8 cellular contexts compared by ENCODE assay signal in genomic region chr12:93677195-93678064, GRCh38. TPM values are rescaled to one million over a fixed set of nuclear protein-coding genes. Genes with fewer than 3 reads are reported as not detected.
DNase-seq lines count a peak whose midpoint lies in the region; ATAC-seq, FAIRE-seq and TF ChIP-seq lines count a peak whose summit lies in the region.

CRADD (plus strand) TSS chr12:93677375.

- H3K4me3 ChIP-seq in heart right ventricle (peak within 1 kb of the TSS; percentile 48 to 80 (median 66)), upper lobe of left lung (peak within 1 kb of the TSS; percentile 48 to 74 (median 58))

- FAIRE-seq in GM12892 (lab: Jason Lieb, UNC), result peak; percentile 88

- peak in 1 of 4 donors; percentile 46 for TF ChIP-seq EP300 in upper lobe of left lung (IDR thresholded peaks at IDR 0.05)

- intact Hi-C loops in heart right ventricle (cut with DNase I) (loop anchor here (1.0 to 10.0 kb wide), 21 partner anchors 60 to 425 kb away; partner anchors contain the start of gene SOCS2 (in 4 of the 10)), posterior cingulate gyrus (cut with DNase I) (loop anchor here (2.0 to 5.0 kb wide), 3 partner anchors 105 to 425 kb away; partner anchors contain the start of gene SOCS2)

- H3K27me3 ChIP-seq in heart right ventricle, result no peaks in the 10 kb centered on the region
- H3K27me3 ChIP-seq in upper lobe of left lung, result no peaks in the 10 kb centered on the region

- H3K36me3 ChIP-seq in heart right ventricle (peaks cover 0 to 4% (median 0%) of the 10 kb centered on the region in 9 donors), upper lobe of left lung (no peaks in the 10 kb centered on the region)

- H3K9me3 ChIP-seq in heart right ventricle (no peaks in the 10 kb centered on the region), upper lobe of left lung (no peaks in the 10 kb centered on the region)

- TF ChIP-seq POLR2A in GM12892 (IDR thresholded peaks at IDR 0.05; ENCODE audit: low read depth, low read length) (peak; percentile 90), upper lobe of left lung (IDR thresholded peaks at IDR 0.05) (peak in 3 of 4 donors; percentile 75 to 85 (median 80))

- H3K4me1 ChIP-seq in heart right ventricle, result peaks cover 0 to 51% (median 27%) of the 10 kb centered on the region in 9 donors
- peaks cover 13 to 29% (median 17%) of the 10 kb centered on the region in 4 donors for H3K4me1 ChIP-seq in upper lobe of left lung

- ATAC-seq in HG02852 (IDR thresholded peaks at IDR 0.05; ENCODE audit: unreplicated experiment) (peak; percentile 93), heart right ventricle (peak; percentile 91 to 97 (median 94)), upper lobe of left lung (ENCODE audit: low FRiP score in 2 of 2) (peak; percentile 98)

- H3K27ac ChIP-seq in heart right ventricle (peak within 1 kb of the TSS; percentile 86 to 99 (median 98)), upper lobe of left lung (peak within 1 kb of the TSS; percentile 94 to 99 (median 98))

- TF ChIP-seq CTCF in heart right ventricle (IDR thresholded peaks at IDR 0.05) (no peak), upper lobe of left lung (IDR thresholded peaks at IDR 0.05) (peak in 1 of 6 experiments; percentile 36)

- WGBS in heart right ventricle, 2 donors, result 0% methylated on average over 41 of the region's 41 CpGs
- 0% methylated on average over 19 to 41 of the region's 41 CpGs for WGBS in upper lobe of left lung, 2 donors

- DNase-seq in GM12892 (ENCODE audit: insufficient read length), result peak; percentile 47
- DNase-seq in NCI-H146 (lab: John Stamatoyannopoulos, UW), result peak; percentile 97
- DNase-seq in T-helper 1 cell, result peak; percentile 75 to 98 (median 83)
- peak; percentile 99 for DNase-seq in amniotic epithelial cell (ENCODE audit: low read depth)
- DNase-seq in heart right ventricle, result peak; percentile 67 to 93
- peak; percentile 54 to 95 (median 70) for DNase-seq in posterior cingulate gyrus
- DNase-seq in upper lobe of left lung, result peak; percentile 80 to 91

RNA-seq across cellular contexts. Expression of gene CRADD, which starts in this region (rescaled TPM):
- 7.8 TPM for polyA plus RNA-seq in GM12892 (2012; ENCODE audit: missing spikeins)
- total RNA-seq in heart right ventricle (10 to 100 TPM; 36.3 to 80.1 (median 60.2) TPM), upper lobe of left lung (10 to 100 TPM; 13.7 to 40.7 (median 29.0) TPM)
- 10 to 100 TPM in 1 of 2 donors, 1 to 10 TPM in 1; 5.0 to 32.8 TPM for polyA plus RNA-seq in heart right ventricle

Comparison
In these comparisons a context has a peak if more than half of its experiments do, and no peak if none do; other contexts are left out.
1. Peak in every context shown above with its lines: DNase-seq, ATAC-seq, H3K4me3 ChIP-seq and H3K27ac ChIP-seq.
2. DNase-seq: peak in every context shown above with its lines; median percentile 99 in amniotic epithelial cell; 97 in NCI-H146; 86 in upper lobe of left lung; 83 in T-helper 1 cell; 80 in heart right ventricle; 70 in posterior cingulate gyrus; 47 in GM12892.